ENCODE assay signal across 22 cellular contexts in the genomic region with DNA sequence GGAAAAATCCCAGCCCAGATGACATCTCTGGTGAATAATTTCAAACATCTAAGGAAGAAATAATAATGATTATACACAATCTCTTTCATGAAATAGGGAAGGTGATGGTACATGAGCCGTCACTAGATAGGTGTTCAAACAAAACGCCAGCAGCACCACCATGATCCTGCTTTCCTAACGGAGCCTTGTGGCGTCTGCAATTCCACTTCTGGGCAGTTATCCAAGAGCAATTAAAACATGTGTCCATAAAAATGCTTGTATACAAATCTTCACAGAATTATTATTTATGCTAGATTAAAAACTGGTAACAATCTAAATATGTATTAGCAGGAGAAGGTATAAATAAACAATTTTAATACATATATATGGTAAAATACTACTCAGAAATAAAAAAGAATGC.
"Had no signal": no experiment of that assay in that cellular context is flagged by ENCODE, and none has a peak within 500 bp of the region (broad histone marks: within the 10 kb centered on the region; RNA-seq: fewer than 3 reads in every experiment).

No MANE protein-coding gene starts in this region.

- DNase-seq: activated CD4-positive, alpha-beta T cell treated with anti-CD3 and anti-CD28 coated beads, Interleukin-2, amount 10 ng/mL, durations not matched to agents 7 days and 5 days; activated CD8-positive, alpha-beta memory T cell treated with anti-CD3 and anti-CD28 coated beads, Interleukin-2, amount 50 U/mL, for 4 hours; activated CD8-positive, alpha-beta T cell treated with anti-CD3 and anti-CD28 coated beads, Interleukin-2, amount 10 ng/mL, durations not matched to agents 7 days and 5 days; activated effector memory CD4-positive, alpha-beta T cell treated with Interleukin-2 at 50 U/mL for 16 hours; activated naive CD4-positive, alpha-beta T cell treated with anti-CD3 and anti-CD28 coated beads, Interleukin-2, amount 10 ng/mL, durations not matched to agents 7 days and 5 days; activated T-cell treated with anti-CD3 and anti-CD28 coated beads, Interleukin-2, amount 50 U/mL, for 48 hours; cerebellar nuclear complex; effector CD4-positive, alpha-beta T cell; left colon; lower lobe of right lung; nephron progenitor cell; nucleus accumbens; sigmoid colon; stimulated activated CD4-positive, alpha-beta T cell treated with anti-CD3 and anti-CD28 coated beads, Interleukin-1b, Interleukin-23, amount 100 ng/mL, for 48 hours; stimulated activated CD8-positive, alpha-beta memory T cell treated with anti-CD3 and anti-CD28 coated beads, Interleukin-4, amount 100 ng/mL, for 48 hours; stimulated activated naive CD4-positive, alpha-beta T cell; T1000; thyroid gland had no signal

- H3K4me3 ChIP-seq: lower lobe of right lung, sigmoid colon, thyroid gland had no signal

- H3K27ac Mint-ChIP-seq: activated CD4-positive, alpha-beta T cell treated with anti-CD3 and anti-CD28 coated beads, Interleukin-2, amount 10 ng/mL, durations not matched to agents 7 days and 5 days; activated CD8-positive, alpha-beta T cell treated with anti-CD3 and anti-CD28 coated beads, Interleukin-2, amount 10 ng/mL, durations not matched to agents 7 days and 5 days; activated naive CD4-positive, alpha-beta T cell treated with anti-CD3 and anti-CD28 coated beads, Interleukin-2, amount 10 ng/mL, durations not matched to agents 7 days and 5 days; nephron progenitor cell had no signal

- FAIRE-seq: astrocyte, bronchial epithelial cell had no signal

- H3K9me3 Mint-ChIP-seq: activated CD4-positive, alpha-beta T cell treated with anti-CD3 and anti-CD28 coated beads, Interleukin-2, amount 10 ng/mL, durations not matched to agents 7 days and 5 days; activated naive CD4-positive, alpha-beta T cell treated with anti-CD3 and anti-CD28 coated beads, Interleukin-2, amount 10 ng/mL, durations not matched to agents 7 days and 5 days; nephron progenitor cell had no signal

- ATAC-seq: activated CD4-positive, CD25-positive, alpha-beta regulatory T cell treated with anti-CD3 and anti-CD28 coated beads, Interleukin-2, amount 50 U/mL, for 24 hours; activated CD8-positive, alpha-beta T cell treated with anti-CD3 and anti-CD28 coated beads, Interleukin-2, amount 10 ng/mL, durations not matched to agents 7 days and 5 days; esophagus mucosa; left colon; lower lobe of right lung had no signal

- H3K4me1 ChIP-seq: lower lobe of right lung, thyroid gland had no signal

- H3K36me3 Mint-ChIP-seq: activated naive CD4-positive, alpha-beta T cell treated with anti-CD3 and anti-CD28 coated beads, Interleukin-2, amount 10 ng/mL, durations not matched to agents 7 days and 5 days had no signal

- H3K27me3 ChIP-seq: sigmoid colon, thyroid gland had no signal

- H3K27ac ChIP-seq: lower lobe of right lung, thyroid gland had no signal

- H3K9me3 ChIP-seq: lower lobe of right lung, thyroid gland had no signal

- H3K4me3 Mint-ChIP-seq: activated CD4-positive, alpha-beta T cell treated with anti-CD3 and anti-CD28 coated beads, Interleukin-2, amount 10 ng/mL, durations not matched to agents 7 days and 5 days; activated CD8-positive, alpha-beta T cell treated with anti-CD3 and anti-CD28 coated beads, Interleukin-2, amount 10 ng/mL, durations not matched to agents 7 days and 5 days; activated naive CD4-positive, alpha-beta T cell treated with anti-CD3 and anti-CD28 coated beads, Interleukin-2, amount 10 ng/mL, durations not matched to agents 7 days and 5 days; nephron progenitor cell had no signal

- H3K4me1 Mint-ChIP-seq: activated CD4-positive, alpha-beta T cell treated with anti-CD3 and anti-CD28 coated beads, Interleukin-2, amount 10 ng/mL, durations not matched to agents 7 days and 5 days; activated naive CD4-positive, alpha-beta T cell treated with anti-CD3 and anti-CD28 coated beads, Interleukin-2, amount 10 ng/mL, durations not matched to agents 7 days and 5 days had no signal

- H3K36me3 ChIP-seq: lower lobe of right lung, sigmoid colon, thyroid gland had no signal
